11 cellular contexts compared by ENCODE assay signal in the genomic region with DNA sequence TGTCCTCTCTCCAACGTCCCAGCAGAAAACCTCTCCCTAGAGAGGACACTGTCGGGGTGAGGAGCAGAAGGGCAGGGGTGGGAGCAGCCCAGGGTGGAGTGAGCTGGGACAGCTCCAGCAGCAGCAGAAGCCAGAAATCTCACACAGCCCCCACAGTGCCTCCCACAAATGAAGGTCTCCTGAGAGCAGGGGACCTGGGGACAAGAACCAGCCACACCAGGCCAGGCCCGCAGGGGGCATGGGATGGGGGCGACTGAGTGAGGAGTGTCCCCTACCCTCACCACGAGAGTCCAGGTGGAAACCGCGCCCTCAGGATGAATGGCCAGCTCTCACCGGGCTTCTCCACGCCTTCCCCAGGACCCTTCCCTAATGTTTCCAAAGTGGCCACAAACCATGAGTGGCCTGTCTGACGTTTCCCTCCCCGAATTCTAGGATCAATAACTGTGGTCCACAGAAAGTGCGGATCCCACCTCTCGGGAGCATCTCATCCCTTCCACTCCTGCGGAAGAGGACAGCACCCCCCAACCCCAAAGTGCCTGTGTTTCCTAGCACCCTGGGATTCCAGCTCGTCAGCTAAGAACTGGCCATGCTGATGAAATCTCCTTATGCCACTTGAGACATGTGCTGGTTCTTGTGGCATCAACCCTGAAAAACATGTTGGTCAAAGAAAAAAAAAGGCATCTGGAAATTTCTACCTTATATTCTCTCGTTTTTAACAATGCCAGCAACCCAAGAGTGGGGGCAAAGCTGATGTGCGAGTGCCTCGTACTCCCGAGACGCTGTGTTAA.
DNase-seq lines count a peak whose midpoint lies in the region; ATAC-seq and TF ChIP-seq lines count a peak whose summit lies in the region.
"Had no signal": no experiment of that assay in that cellular context is flagged by ENCODE, and none has a peak within 500 bp of the region (broad histone marks: within the 10 kb centered on the region; RNA-seq: fewer than 3 reads in every experiment).

No MANE protein-coding gene starts in this region.

- H3K4me3 ChIP-seq in SK-N-MC (no peak overlapping the region), gastroesophageal sphincter (no peak overlapping the region), skeletal muscle tissue (ENCODE audit: low read length in 3 of 3) (peak overlapping the region in 1 of 3 donors; percentile 7)
- H3K4me3 ChIP-seq: pancreas had no signal

- H3K27ac ChIP-seq in SK-N-MC (0 out of 2 replicates have a peak overlapping the region, but pooled peaks have one; percentile 4), gastroesophageal sphincter (peak overlapping the region in 3 of 4 donors; percentile 35 to 84 (median 56)), skeletal muscle tissue (ENCODE audit: low read depth, low read length) (peak overlapping the region; percentile 89)
- H3K27ac ChIP-seq: pancreas had no signal

- no peak for TF ChIP-seq EP300 in gastroesophageal sphincter (IDR thresholded peaks at IDR 0.05)

- 66 to 89% methylated on average over 7 to 8 of the region's 20 CpGs for WGBS in gastroesophageal sphincter (ENCODE audit: low coverage in 1 of 2), 2 donors

- no peaks in the 10 kb centered on the region for H3K9me3 Mint-ChIP-seq in T-helper 1 cell treated with Interleukin-12 subunit alpha and Interleukin-12 subunit beta and Interleukin-4 antibody, amounts not matched to agents 30 μg/mL and 1 μg/mL, for 36 hours
- H3K9me3 Mint-ChIP-seq: effector memory CD8-positive, alpha-beta T cell had no signal

- H3K4me1 Mint-ChIP-seq in T-helper 1 cell treated with Interleukin-12 subunit alpha and Interleukin-12 subunit beta and Interleukin-4 antibody, amounts not matched to agents 30 μg/mL and 1 μg/mL, for 36 hours (ENCODE audit: low read depth) = peaks cover 36% of the 10 kb centered on the region

- H3K9me3 ChIP-seq in SK-N-MC (ENCODE audit: low read depth, low read length) (no peaks in the 10 kb centered on the region), gastroesophageal sphincter (no peaks in the 10 kb centered on the region), skeletal muscle tissue (ENCODE audit: control insufficient read depth in 3 of 3, low read length in 3 of 3) (no peaks in the 10 kb centered on the region)
- H3K9me3 ChIP-seq: pancreas had no signal

- H3K4me3 Mint-ChIP-seq in T-helper 1 cell treated with Interleukin-12 subunit alpha and Interleukin-12 subunit beta and Interleukin-4 antibody, amounts not matched to agents 30 μg/mL and 1 μg/mL, for 36 hours = peak overlapping the region; percentile 9
- H3K4me3 Mint-ChIP-seq: effector memory CD8-positive, alpha-beta T cell had no signal

- no peak for TF ChIP-seq CTCF in gastroesophageal sphincter (IDR thresholded peaks at IDR 0.05)

- H3K36me3 ChIP-seq in SK-N-MC (ENCODE audit: insufficient read depth, low read length) (no peaks in the 10 kb centered on the region), gastroesophageal sphincter (no peaks in the 10 kb centered on the region), skeletal muscle tissue (ENCODE audit: control insufficient read depth in 3 of 3, insufficient read depth in 3 of 3, low read length in 3 of 3) (peaks cover 0 to 8% (median 2%) of the 10 kb centered on the region in 3 donors)
- H3K36me3 ChIP-seq: pancreas had no signal

- DNase-seq in T-helper 1 cell = no peak
- DNase-seq in SK-N-MC (ENCODE audit: low read depth, low spot score) = no peak
- DNase-seq in UCSD-AML1 (lab: John Stamatoyannopoulos, UW; ENCODE audit: unreplicated experiment) = no peak
- no peak for DNase-seq in middle frontal gyrus (ENCODE audit: extremely low spot score, low spot score)
- DNase-seq: effector memory CD8-positive, alpha-beta T cell; NCI-H2081 treated with DMSO at 0.1 percent for 48 hours had no signal

- ATAC-seq in gastroesophageal sphincter (no peak), GM18909 (IDR thresholded peaks at IDR 0.05; ENCODE audit: poor library complexity, unreplicated experiment) (no peak)
- ATAC-seq: effector memory CD8-positive, alpha-beta T cell had no signal

- no peaks in the 10 kb centered on the region for H3K27me3 Mint-ChIP-seq in T-helper 1 cell treated with Interleukin-12 subunit alpha and Interleukin-12 subunit beta and Interleukin-4 antibody, amounts not matched to agents 30 μg/mL and 1 μg/mL, for 36 hours (ENCODE audit: low read depth)
- H3K27me3 Mint-ChIP-seq: effector memory CD8-positive, alpha-beta T cell had no signal

- H3K27ac Mint-ChIP-seq in T-helper 1 cell treated with Interleukin-12 subunit alpha and Interleukin-12 subunit beta and Interleukin-4 antibody, amounts not matched to agents 30 μg/mL and 1 μg/mL, for 36 hours = peak overlapping the region; percentile 47

- H3K36me3 Mint-ChIP-seq in T-helper 1 cell treated with Interleukin-12 subunit alpha and Interleukin-12 subunit beta and Interleukin-4 antibody, amounts not matched to agents 30 μg/mL and 1 μg/mL, for 36 hours (ENCODE audit: low read depth) = peaks cover 11% of the 10 kb centered on the region

- H3K4me1 ChIP-seq in gastroesophageal sphincter = peaks cover 0 to 82% (median 42%) of the 10 kb centered on the region in 3 donors
- peaks cover 65 to 91% (median 76%) of the 10 kb centered on the region in 3 donors for H3K4me1 ChIP-seq in skeletal muscle tissue (ENCODE audit: control insufficient read depth in 3 of 3, insufficient read depth in 3 of 3, low read length in 3 of 3)

- H3K27me3 ChIP-seq in gastroesophageal sphincter (no peaks in the 10 kb centered on the region), skeletal muscle tissue (ENCODE audit: control insufficient read depth in 3 of 3, insufficient read depth in 3 of 3, low read length in 3 of 3) (no peaks in the 10 kb centered on the region)
- H3K27me3 ChIP-seq: pancreas had no signal

- H3K9ac ChIP-seq in SK-N-MC (ENCODE audit: insufficient read length) (no peak overlapping the region), skeletal muscle tissue (ENCODE audit: low read depth in 1 of 3, low read length in 3 of 3) (peak overlapping the region in 2 of 3 donors; percentile 45 to 52)

- TF ChIP-seq POLR2A in gastroesophageal sphincter (IDR thresholded peaks at IDR 0.05) = no peak

Comparison
In these comparisons a context has a peak if more than half of its experiments do, and no peak if none do; other contexts are left out.
1. H3K27ac ChIP-seq: peak in every context shown above with its lines; median percentile 89 in skeletal muscle tissue; 56 in gastroesophageal sphincter; 4 in SK-N-MC.